In genomic region chr14:94394594-94395305, GRCh38 we compare ENCODE assay signal across 10 cellular contexts. TPM values are rescaled to one million over a fixed set of nuclear protein-coding genes. Genes with fewer than 3 reads are reported as not detected.
DNase-seq lines count a peak whose midpoint lies in the region; TF ChIP-seq lines count a peak whose summit lies in the region.
"Had no signal": no experiment of that assay in that cellular context is flagged by ENCODE, and none has a peak within 500 bp of the region (broad histone marks: within the 10 kb centered on the region; RNA-seq: fewer than 3 reads in every experiment).

No MANE protein-coding gene starts in this region.

- H3K4me3 ChIP-seq in choroid plexus epithelial cell (ENCODE audit: low read depth, low read length) (no peak overlapping the region), mucosa of rectum (ENCODE audit: low read length in 2 of 2) (no peak overlapping the region), SK-N-SH (ENCODE audit: low read depth in 2 of 2, low read length in 1 of 2) (no peak overlapping the region)

- H2AFZ ChIP-seq in SK-N-SH (ENCODE audit: low read depth): no peak overlapping the region

- no peak overlapping the region for H3K4me2 ChIP-seq in SK-N-SH

- H3K27ac ChIP-seq in mucosa of rectum (ENCODE audit: low read depth in 2 of 2, low read length in 2 of 2): peak overlapping the region; percentile 45 to 46
- no peak overlapping the region for H3K27ac ChIP-seq in SK-N-SH (ENCODE audit: low read depth in 2 of 2, low read length in 1 of 2)

- no peaks in the 10 kb centered on the region for H3K9me2 ChIP-seq in SK-N-SH

- 52% methylated on average over 10 of the region's 11 CpGs for WGBS in SK-N-SH (ENCODE audit: low lambda C conversion rate)

- TF ChIP-seq CTCF in choroid plexus epithelial cell (conservative IDR thresholded peaks at IDR 0.05; ENCODE audit: low read depth, low read length): no peak
- TF ChIP-seq CTCF in SK-N-SH (IDR thresholded peaks at IDR 0.05): no peak

- H3K9ac ChIP-seq in mucosa of rectum (ENCODE audit: low read depth in 1 of 2, low read length in 2 of 2) (no peak overlapping the region), SK-N-SH (no peak overlapping the region)

- H4K20me1 ChIP-seq in SK-N-SH (ENCODE audit: insufficient read depth): no peaks in the 10 kb centered on the region

- H3K36me3 ChIP-seq in mucosa of rectum (ENCODE audit: control insufficient read depth in 2 of 2, insufficient read depth in 2 of 2, low read length in 2 of 2) (no peaks in the 10 kb centered on the region), SK-N-SH (replicated peaks in 1 of 2; ENCODE audit: control insufficient read depth in 1 of 2, insufficient read depth in 2 of 2, low read length in 1 of 2) (no peaks in the 10 kb centered on the region)

- peak; percentile 79 for DNase-seq in Ammon's horn (ENCODE audit: low spot score)
- peak; percentile 47 for DNase-seq in NCI-H226
- peak; percentile 65 for DNase-seq in choroid plexus epithelial cell (ENCODE audit: low read depth)
- DNase-seq in SK-N-SH: no peak
- DNase-seq in effector CD4-positive, alpha-beta T cell: no peak
- no peak for DNase-seq in NCI-H2081 (lab: John Stamatoyannopoulos, UW)
- DNase-seq in NCI-H1105 (lab: John Stamatoyannopoulos, UW): no peak
- DNase-seq: cerebellar nuclear complex, DMS153 had no signal

- TF ChIP-seq EP300 in SK-N-SH (IDR thresholded peaks at IDR 0.05; ENCODE audit: borderline replicate concordance in 1 of 2, low read depth in 1 of 2, low read length in 1 of 2): no peak

- H3K27me3 ChIP-seq in mucosa of rectum (ENCODE audit: control insufficient read depth in 2 of 2, insufficient read depth in 2 of 2, low read length in 2 of 2) (no peaks in the 10 kb centered on the region), SK-N-SH (ENCODE audit: insufficient read depth) (no peaks in the 10 kb centered on the region)

- POLR2A ChIA-PET in SK-N-SH (lab: Yijun Ruan, JAX): no interaction called here

- no peak for TF ChIP-seq RAD21 in SK-N-SH (IDR thresholded peaks at IDR 0.05; ENCODE audit: low read length)

- no peaks in the 10 kb centered on the region for H3F3A ChIP-seq in SK-N-SH (replicated peaks; ENCODE audit: insufficient read depth)

- H3K4me1 ChIP-seq in mucosa of rectum (ENCODE audit: control insufficient read depth in 2 of 2, insufficient read depth in 2 of 2, low read length in 2 of 2): peaks cover 18 to 21% of the 10 kb centered on the region in 2 donors
- peaks cover 0 to 12% of the 10 kb centered on the region in 2 experiments; a peak in 1 of 4 replicates for H3K4me1 ChIP-seq in SK-N-SH (ENCODE audit: control insufficient read depth in 1 of 2, insufficient read depth in 2 of 2, low read depth in 1 of 2, low read length in 1 of 2)

- H3K79me2 ChIP-seq in SK-N-SH (ENCODE audit: insufficient read depth): no peaks in the 10 kb centered on the region

- CTCF ChIA-PET in SK-N-SH (lab: Yijun Ruan, JAX): no interaction called here

- H3K9me3 ChIP-seq in mucosa of rectum (ENCODE audit: control insufficient read depth in 2 of 2, low read length in 2 of 2): no peaks in the 10 kb centered on the region
- no peaks in the 10 kb centered on the region for H3K9me3 ChIP-seq in SK-N-SH

TF ChIP-seq in SK-N-SH, 30 proteins besides CTCF, POLR2A, EP300 and RAD21:
- TF ChIP-seq, protein P1, sequence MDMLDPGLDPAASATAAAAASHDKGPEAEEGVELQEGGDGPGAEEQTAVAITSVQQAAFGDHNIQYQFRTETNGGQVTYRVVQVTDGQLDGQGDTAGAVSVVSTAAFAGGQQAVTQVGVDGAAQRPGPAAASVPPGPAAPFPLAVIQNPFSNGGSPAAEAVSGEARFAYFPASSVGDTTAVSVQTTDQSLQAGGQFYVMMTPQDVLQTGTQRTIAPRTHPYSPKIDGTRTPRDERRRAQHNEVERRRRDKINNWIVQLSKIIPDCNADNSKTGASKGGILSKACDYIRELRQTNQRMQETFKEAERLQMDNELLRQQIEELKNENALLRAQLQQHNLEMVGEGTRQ (IDR thresholded peaks at IDR 0.05; ENCODE audit: borderline replicate concordance, low read depth, low read length): no peak
- TF ChIP-seq ELF1 (IDR thresholded peaks at IDR 0.05) (no peak), SIN3A (IDR thresholded peaks at IDR 0.05; ENCODE audit: borderline replicate concordance, low read depth, low read length) (no peak), TEAD4 (IDR thresholded peaks at IDR 0.05; ENCODE audit: borderline replicate concordance, insufficient read depth) (no peak), RXRA (IDR thresholded peaks at IDR 0.05; ENCODE audit: borderline replicate concordance, low read depth) (no peak)

RNA-seq across cellular contexts. Expression of gene SERPINA1, which starts 6.3 kb away (rescaled TPM):
- 10.5 and 11.3 TPM in 2 replicates for polyA plus RNA-seq in SK-N-SH (2012; rRNA removed)
- polyA plus RNA-seq in SK-N-SH (2012; cell fraction: cytosol; rRNA removed): 9.8 and 10.6 TPM in 2 replicates
- polyA plus RNA-seq in SK-N-SH (2012; cell fraction: nucleus; rRNA removed): 4.5 and 6.2 TPM in 2 replicates

RNA-seq across cellular contexts. Expression of gene SERPINA2, which starts 28.3 kb away (rescaled TPM):
- not detected in 2 replicates for polyA plus RNA-seq in SK-N-SH (2012; rRNA removed)
- polyA plus RNA-seq in SK-N-SH (2012; cell fraction: cytosol; rRNA removed): not detected in 2 replicates
- polyA plus RNA-seq in SK-N-SH (2012; cell fraction: nucleus; rRNA removed): not detected in 2 replicates

RNA-seq across cellular contexts. Expression of gene SERPINA11, which starts 57.9 kb away (rescaled TPM):
- polyA plus RNA-seq in SK-N-SH (2012; rRNA removed): not detected in 2 replicates
- polyA plus RNA-seq in SK-N-SH (2012; cell fraction: cytosol; rRNA removed): not detected in 2 replicates
- polyA plus RNA-seq in SK-N-SH (2012; cell fraction: nucleus; rRNA removed): not detected in 2 replicates

Comparison
In these comparisons a context has a peak if more than half of its experiments do, and no peak if none do; other contexts are left out.
1. DNase-seq: peak in Ammon's horn (single experiment), NCI-H226 (single experiment) and choroid plexus epithelial cell (single experiment); none in SK-N-SH (single experiment), effector CD4-positive, alpha-beta T cell (single experiment), NCI-H2081 (0 of 2) and NCI-H1105 (single experiment).
2. H3K27ac ChIP-seq: peak in mucosa of rectum (2 of 2); none in SK-N-SH (0 of 2).